Comparison of ENCODE assay signal across 1 cellular context in genomic region chrX:47222776-47223350, GRCh38.
TF ChIP-seq lines count a peak whose summit lies in the region.

No MANE protein-coding gene starts in this region.

TF ChIP-seq in GM23338, 12 proteins besides CTCF, POLR2A, EP300 and RAD21 (continued from another document):
- TF ChIP-seq ZNF462 (CRISPR knock-in tag; IDR thresholded peaks at IDR 0.05) (no peak), ETS1 (IDR thresholded peaks at IDR 0.05) (no peak), EZH2 (IDR thresholded peaks at IDR 0.05; ENCODE audit: low read depth, unreplicated experiment) (no peak), NANOG (IDR thresholded peaks at IDR 0.05; ENCODE audit: borderline replicate concordance) (no peak), JUNB (IDR thresholded peaks at IDR 0.05; ENCODE audit: unreplicated experiment) (no peak), POLR2AphosphoS5 (IDR thresholded peaks at IDR 0.05; ENCODE audit: low read depth) (no peak), ZNF331 (CRISPR knock-in tag; IDR thresholded peaks at IDR 0.05; ENCODE audit: low read depth) (no peak), REST (IDR thresholded peaks at IDR 0.05; ENCODE audit: unreplicated experiment) (no peak), ZNF114 (CRISPR knock-in tag; IDR thresholded peaks at IDR 0.05) (no peak)
